In genomic region chr4:16864199-16864598, GRCh38 we compare ENCODE assay signal across 22 cellular contexts. TPM values are rescaled to one million over a fixed set of nuclear protein-coding genes. Genes with fewer than 3 reads are reported as not detected.
"Had no signal": no experiment of that assay in that cellular context is flagged by ENCODE, and none has a peak within 500 bp of the region (broad histone marks: within the 10 kb centered on the region; RNA-seq: fewer than 3 reads in every experiment).

No MANE protein-coding gene starts in this region.

- H3K4me1 ChIP-seq: breast epithelium, tibial nerve had no signal

- H3K4me3 ChIP-seq: breast epithelium, tibial nerve had no signal

- H3K9me3 ChIP-seq: tibial nerve had no signal

- H3K27ac ChIP-seq: breast epithelium, epithelial cell of prostate, tibial nerve had no signal

- H3K36me3 ChIP-seq: breast epithelium, tibial nerve had no signal

- DNase-seq: activated CD4-positive, alpha-beta T cell treated with anti-CD3 and anti-CD28 coated beads, Interleukin-2, amount 10 ng/mL, durations not matched to agents 24 days and 14 days; activated CD8-positive, alpha-beta T cell treated with anti-CD3 and anti-CD28 coated beads for 36 hours; activated naive CD4-positive, alpha-beta T cell; activated naive CD8-positive, alpha-beta T cell treated with anti-CD3 and anti-CD28 coated beads, Interleukin-2, amount 10 ng/mL, durations not matched to agents 7 days and 5 days; activated T-cell treated with anti-CD3 and anti-CD28 coated beads, Interleukin-2, amount 50 U/mL, for 1 hour; cerebellar nuclear complex; effector memory CD8-positive, alpha-beta T cell; islet precursor cell; mammary epithelial cell; midbrain; occipital lobe; retina; stimulated activated CD4-positive, alpha-beta T cell treated with anti-CD3 and anti-CD28 coated beads, Interleukin-12 subunit alpha, Interleukin-12 subunit beta, amount 100 ng/mL, for 4 hours; stimulated activated CD4-positive, alpha-beta T cell treated with anti-CD3 and anti-CD28 coated beads, Interleukin-1b, Interleukin-23, amount 100 ng/mL, for 48 hours; stimulated activated naive CD4-positive, alpha-beta T cell treated with Interleukin-2 at 50 U/mL for 16 hours; substantia nigra; T-helper 1 cell; T-helper 9 cell had no signal

- ATAC-seq: activated CD8-positive, alpha-beta T cell treated with anti-CD3 and anti-CD28 coated beads for 36 hours; activated T-helper 17 cell treated with anti-CD3 and anti-CD28 coated beads, Interleukin-2, amount 50 U/mL, for 72 hours; effector memory CD8-positive, alpha-beta T cell had no signal

- H3K27me3 ChIP-seq: breast epithelium, tibial nerve had no signal

RNA-seq across cellular contexts. Expression of gene LDB2, which starts 34.2 kb away (rescaled TPM):
- total RNA-seq: activated CD4-positive, alpha-beta T cell treated with anti-CD3 and anti-CD28 coated beads, Interleukin-2, amount 10 ng/mL, durations not matched to agents 24 days and 14 days; activated CD8-positive, alpha-beta T cell treated with anti-CD3 and anti-CD28 coated beads for 36 hours; activated naive CD8-positive, alpha-beta T cell treated with anti-CD3 and anti-CD28 coated beads, Interleukin-2, amount 10 ng/mL, durations not matched to agents 7 days and 5 days; activated T-helper 17 cell treated with anti-CD3 and anti-CD28 coated beads, Interleukin-2, amount 50 U/mL, for 72 hours; mammary epithelial cell had no signal
- polyA plus RNA-seq: mammary epithelial cell had no signal
